9 cellular contexts compared by ENCODE assay signal in the genomic region with DNA sequence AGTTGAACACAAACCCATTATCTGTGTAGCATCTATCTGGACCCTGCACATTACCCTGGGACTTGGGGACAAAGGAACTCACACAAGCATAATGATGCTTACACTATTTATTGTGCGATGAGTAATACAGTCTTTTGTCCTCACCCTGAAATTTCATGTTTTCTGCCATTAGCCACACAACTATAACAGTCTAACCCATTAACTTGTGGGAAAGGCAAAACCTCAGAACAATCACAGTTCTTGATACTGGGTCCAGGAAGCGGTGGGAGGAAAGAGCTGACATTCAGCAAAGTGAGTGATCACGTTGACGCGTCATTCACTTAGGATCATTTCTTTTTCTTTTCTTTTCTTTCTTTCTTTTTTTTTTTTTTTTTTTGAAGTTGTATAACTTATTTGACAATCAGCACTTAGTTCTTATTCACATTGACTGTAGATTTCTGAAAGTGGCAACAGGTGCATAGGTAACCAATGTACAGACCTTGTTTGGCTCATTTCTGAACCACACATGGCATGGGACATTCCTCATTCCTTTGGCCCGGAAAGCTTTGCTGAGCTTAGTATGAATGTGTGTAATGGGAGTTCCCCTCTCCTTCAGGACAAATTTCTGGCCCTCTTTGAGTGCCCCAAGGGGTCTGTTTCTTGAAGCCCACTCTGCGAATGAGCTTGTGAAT.
DNase-seq lines count a peak whose midpoint lies in the region; ATAC-seq and TF ChIP-seq lines count a peak whose summit lies in the region.
"Had no signal": no experiment of that assay in that cellular context is flagged by ENCODE, and none has a peak within 500 bp of the region (broad histone marks: within the 10 kb centered on the region; RNA-seq: fewer than 3 reads in every experiment).

No MANE protein-coding gene starts in this region.

- H3K27ac ChIP-seq in left ventricle myocardium inferior (replicated peaks), result no peak overlapping the region
- no peak overlapping the region for H3K27ac ChIP-seq in esophagus squamous epithelium

- H3K36me3 ChIP-seq in left ventricle myocardium inferior (no peaks in the 10 kb centered on the region), esophagus squamous epithelium (no peaks in the 10 kb centered on the region)

- no peaks in the 10 kb centered on the region for H3K9me3 ChIP-seq in left ventricle myocardium inferior (replicated peaks)
- H3K9me3 ChIP-seq in esophagus squamous epithelium, result no peaks in the 10 kb centered on the region

- H3K4me1 Mint-ChIP-seq in effector memory CD8-positive, alpha-beta T cell (ENCODE audit: low read depth in 2 of 2), result peaks cover 7 to 14% of the 10 kb centered on the region in 2 donors

- peaks cover 5 to 51% of the 10 kb centered on the region in 2 donors for H3K27me3 Mint-ChIP-seq in effector memory CD8-positive, alpha-beta T cell

- TF ChIP-seq POLR2A in GM18505 (IDR thresholded peaks at IDR 0.05; ENCODE audit: borderline replicate concordance, extremely low read depth, insufficient read depth, insufficient read length) (no peak), esophagus squamous epithelium (IDR thresholded peaks at IDR 0.05) (no peak)

- no peak overlapping the region for H3K4me3 ChIP-seq in left ventricle myocardium inferior
- no peak overlapping the region for H3K4me3 ChIP-seq in esophagus squamous epithelium

- 59 to 72% methylated on average over 6 to 7 of the region's 7 CpGs for WGBS in esophagus squamous epithelium, 2 donors

- TF ChIP-seq CTCF in left ventricle myocardium inferior (IDR thresholded peaks at IDR 0.05; ENCODE audit: borderline replicate concordance) (no peak), esophagus squamous epithelium (IDR thresholded peaks at IDR 0.05) (no peak), omental fat pad (IDR thresholded peaks at IDR 0.05) (no peak)

- H3K9me3 Mint-ChIP-seq in effector memory CD8-positive, alpha-beta T cell, result no peaks in the 10 kb centered on the region

- peaks cover 5% of the 10 kb centered on the region for H3K4me1 ChIP-seq in left ventricle myocardium inferior
- no peaks in the 10 kb centered on the region for H3K4me1 ChIP-seq in esophagus squamous epithelium

- H3K27ac Mint-ChIP-seq in effector memory CD8-positive, alpha-beta T cell, result no peak overlapping the region

- ATAC-seq in GM18505 (IDR thresholded peaks at IDR 0.05; ENCODE audit: unreplicated experiment) (peak; percentile 45), GM21423 (IDR thresholded peaks at IDR 0.05; ENCODE audit: unreplicated experiment) (peak; percentile 59), HG03439 (IDR thresholded peaks at IDR 0.05; ENCODE audit: unreplicated experiment) (peak; percentile 32), omental fat pad (ENCODE audit: low FRiP score) (no peak)
- peak; percentile 24 for ATAC-seq in effector memory CD8-positive, alpha-beta T cell (replicated peaks)

- H3K36me3 Mint-ChIP-seq in effector memory CD8-positive, alpha-beta T cell (ENCODE audit: insufficient read depth), result no peaks in the 10 kb centered on the region

- H3K4me3 Mint-ChIP-seq in effector memory CD8-positive, alpha-beta T cell, result no peak overlapping the region

- no peak for DNase-seq in effector memory CD8-positive, alpha-beta T cell
- DNase-seq in left ventricle myocardium inferior, result no peak
- DNase-seq in AML-193 (lab: John Stamatoyannopoulos, UW), result no peak
- no peak for DNase-seq in esophagus squamous epithelium (lab: John Stamatoyannopoulos, UW)
- DNase-seq in omental fat pad (ENCODE audit: low spot score), result no peak
- DNase-seq: activated effector memory CD4-positive, alpha-beta T cell treated with Interleukin-2 at 50 U/mL for 16 hours had no signal

- intact Hi-C loops in left ventricle myocardium inferior (cut with micrococcal nuclease) (no loop called here), esophagus squamous epithelium (cut with DNase I) (no loop called here)

- H3K27me3 ChIP-seq in left ventricle myocardium inferior (ENCODE audit: low read depth), result no peaks in the 10 kb centered on the region
- H3K27me3 ChIP-seq in esophagus squamous epithelium, result no peaks in the 10 kb centered on the region
